22 cellular contexts compared by ENCODE assay signal in the genomic region with DNA sequence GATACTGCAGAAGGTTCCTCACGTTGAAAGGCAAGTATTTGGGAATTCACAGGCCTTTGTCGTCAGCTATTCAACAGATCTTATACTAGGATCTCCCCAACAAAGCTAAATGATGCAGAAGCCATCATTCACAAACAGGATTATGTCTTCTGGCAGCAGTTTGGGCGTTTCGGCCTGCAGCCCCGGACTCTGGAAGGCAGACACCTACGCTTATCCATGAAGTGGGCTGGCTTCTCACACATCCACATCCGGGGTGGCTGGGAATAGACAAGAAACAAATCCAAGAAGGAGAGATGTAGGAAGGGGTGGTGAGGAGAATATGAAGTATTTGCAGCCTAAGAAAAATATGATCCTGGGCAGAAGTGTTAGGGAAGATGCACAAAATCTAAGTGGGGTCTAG.
"Had no signal": no experiment of that assay in that cellular context is flagged by ENCODE, and none has a peak within 500 bp of the region (broad histone marks: within the 10 kb centered on the region; RNA-seq: fewer than 3 reads in every experiment).

No MANE protein-coding gene starts in this region.

- DNase-seq: cerebellar nuclear complex; colonic mucosa; dermis blood vessel endothelial cell; effector CD4-positive, alpha-beta T cell; effector memory CD4-positive, alpha-beta T cell; foreskin keratinocyte; heart left ventricle; immature natural killer cell; islet precursor cell; kidney; kidney glomerular epithelial cell; left colon; left ventricle myocardium superior; lower lobe of right lung; mesenchymal stem cell; midbrain; mucosa of descending colon had no signal

- ATAC-seq: foreskin keratinocyte, gastroesophageal sphincter, heart left ventricle, left colon, left lobe of liver, left ventricle myocardium superior, lower lobe of right lung, mucosa of descending colon had no signal

- H3K4me3 Mint-ChIP-seq: immature natural killer cell had no signal

- H3K4me3 ChIP-seq: colonic mucosa, dorsolateral prefrontal cortex, esophagus muscularis mucosa, gastroesophageal sphincter, heart left ventricle, hepatocyte, lower lobe of right lung, mucosa of descending colon had no signal

- H3K27ac Mint-ChIP-seq: immature natural killer cell had no signal

- H3K4me1 Mint-ChIP-seq: immature natural killer cell had no signal

- H3K9me3 ChIP-seq: colonic mucosa, esophagus muscularis mucosa, gastroesophageal sphincter, heart left ventricle, lower lobe of right lung, mucosa of descending colon had no signal

- H3K36me3 Mint-ChIP-seq: immature natural killer cell had no signal

- H3K4me1 ChIP-seq: colonic mucosa, esophagus muscularis mucosa, foreskin keratinocyte, gastroesophageal sphincter, heart left ventricle, lower lobe of right lung had no signal

- H3K27ac ChIP-seq: colonic mucosa, esophagus muscularis mucosa, foreskin keratinocyte, gastroesophageal sphincter, heart left ventricle, hepatocyte, lower lobe of right lung had no signal

- H3K27me3 ChIP-seq: colonic mucosa, dorsolateral prefrontal cortex, esophagus muscularis mucosa, foreskin keratinocyte had no signal

- H3K36me3 ChIP-seq: colonic mucosa, esophagus muscularis mucosa, gastroesophageal sphincter, heart left ventricle, lower lobe of right lung had no signal
